In genomic region chr19:34104099-34104498, GRCh38 we compare ENCODE assay signal across 25 cellular contexts.
DNase-seq lines count a peak whose midpoint lies in the region; ATAC-seq and TF ChIP-seq lines count a peak whose summit lies in the region.
"Had no signal": no experiment of that assay in that cellular context is flagged by ENCODE, and none has a peak within 500 bp of the region (broad histone marks: within the 10 kb centered on the region; RNA-seq: fewer than 3 reads in every experiment).

No MANE protein-coding gene starts in this region.

- DNase-seq in KBM-7 = peak; percentile 51
- peak; percentile 11 for DNase-seq in NOMO-1 treated with dmso at 0.1 percent for 144 hours (lab: John Stamatoyannopoulos, UW; ENCODE audit: unreplicated experiment)
- peak; percentile 30 for DNase-seq in UCSD-AML1 (lab: John Stamatoyannopoulos, UW; ENCODE audit: unreplicated experiment)
- no peak for DNase-seq in Right ventricle myocardium superior
- DNase-seq in cerebellum (ENCODE audit: low spot score) = no peak
- no peak for DNase-seq in colonic mucosa
- DNase-seq in amniotic stem cell (lab: John Stamatoyannopoulos, UW) = no peak
- DNase-seq: activated CD4-positive, alpha-beta T cell treated with anti-CD3 and anti-CD28 coated beads, Interleukin-2, amount 10 ng/mL, durations not matched to agents 7 days and 5 days; activated naive CD4-positive, alpha-beta T cell treated with Interleukin-2 at 50 U/mL for 16 hours; activated T-cell treated with anti-CD3 and anti-CD28 coated beads, Interleukin-2, amount 50 U/mL, for 48 hours; adrenal gland; cerebellar nuclear complex; DND-41; HFFc6; hippocampal formation; left cardiac atrium; NCI-H1417 treated with DMSO at 0.1 percent for 48 hours; psoas muscle; stimulated activated naive CD4-positive, alpha-beta T cell treated with Interleukin-2 at 50 U/mL for 16 hours; T-helper 2 cell; testis; uterus had no signal

- no peaks in the 10 kb centered on the region for H3K27me3 ChIP-seq in neural cell (ENCODE audit: insufficient read depth, low read depth, low read length)
- no peaks in the 10 kb centered on the region for H3K27me3 ChIP-seq in colonic mucosa
- H3K27me3 ChIP-seq: adrenal gland, testis, uterus had no signal

- no peaks in the 10 kb centered on the region for H3K9me2 ChIP-seq in neural cell (ENCODE audit: insufficient read depth, low read length)

- intact Hi-C loops in Right ventricle myocardium superior (cut with DNase I) = no loop called here
- intact Hi-C loops in colonic mucosa (cut with DNase I) = no loop called here

- peak overlapping the region; percentile 19 for H3K4me2 ChIP-seq in neural cell (ENCODE audit: low read length)
- H3K4me2 ChIP-seq: GM23338 had no signal

- TF ChIP-seq RAD21 in neural cell (conservative IDR thresholded peaks at IDR 0.05) = no peak

- H3K79me2 ChIP-seq in neural cell (replicated peaks; ENCODE audit: insufficient read depth, low read length) = no peaks in the 10 kb centered on the region

- in situ Hi-C loops in KBM-7 (cut with MboI; ENCODE audit: low pct_unique_long_range_greater_than_20kb, low sequenced_read_pairs) = no loop called here

- no peak overlapping the region for H3K4me3 ChIP-seq in neural cell (ENCODE audit: low read length)
- no peak overlapping the region for H3K4me3 ChIP-seq in colonic mucosa
- H3K4me3 ChIP-seq: adrenal gland, gastroesophageal sphincter, GM23338, psoas muscle, testis, uterus had no signal

- no peaks in the 10 kb centered on the region for H3F3A ChIP-seq in neural cell (ENCODE audit: insufficient read depth, low read length, poor library complexity, severe bottlenecking)

- no peak for TF ChIP-seq EP300 in neural cell (conservative IDR thresholded peaks at IDR 0.05; ENCODE audit: poor library complexity, severe bottlenecking)

- no peaks in the 10 kb centered on the region for H3K36me3 ChIP-seq in neural cell (ENCODE audit: insufficient read depth, low read length)
- H3K36me3 ChIP-seq in colonic mucosa = no peaks in the 10 kb centered on the region
- H3K36me3 ChIP-seq: adrenal gland, gastroesophageal sphincter, uterus had no signal

- H3K9me3 ChIP-seq in neural cell (ENCODE audit: low read length) (no peaks in the 10 kb centered on the region), colonic mucosa (no peaks in the 10 kb centered on the region)
- H3K9me3 ChIP-seq: adrenal gland, gastroesophageal sphincter, psoas muscle, testis, uterus had no signal

- no peaks in the 10 kb centered on the region for H3K4me1 ChIP-seq in colonic mucosa
- H3K4me1 ChIP-seq: adrenal gland, gastroesophageal sphincter, psoas muscle, uterus had no signal

- H4K20me1 ChIP-seq in neural cell (ENCODE audit: insufficient read depth) = no peaks in the 10 kb centered on the region

- no peak for ATAC-seq in Right ventricle myocardium superior (ENCODE audit: poor library complexity)
- ATAC-seq: gastroesophageal sphincter, GM23338, left cardiac atrium, psoas muscle had no signal

- H3K27ac ChIP-seq in neural cell (ENCODE audit: low read length) (no peak overlapping the region), colonic mucosa (no peak overlapping the region)
- H3K27ac ChIP-seq: adrenal gland, gastroesophageal sphincter, psoas muscle, testis, uterus had no signal

- H3K9ac ChIP-seq in neural cell (ENCODE audit: low read length) (no peak overlapping the region), colonic mucosa (ENCODE audit: low read depth in 2 of 2, low read length in 2 of 2) (no peak overlapping the region)

- no peak for TF ChIP-seq CTCF in neural cell (IDR thresholded peaks at IDR 0.05; ENCODE audit: poor library complexity, severe bottlenecking)
- TF ChIP-seq CTCF in colonic mucosa (IDR thresholded peaks at IDR 0.05) = no peak

- no peak overlapping the region for H2AFZ ChIP-seq in neural cell (ENCODE audit: low read depth, low read length)
- H2AFZ ChIP-seq: GM23338 had no signal

TF ChIP-seq in neural cell, 6 proteins besides CTCF, POLR2A, EP300 and RAD21:
- no peak for TF ChIP-seq SMC3 (conservative IDR thresholded peaks at IDR 0.05; ENCODE audit: poor library complexity)
- TF ChIP-seq POLR2AphosphoS5 (IDR thresholded peaks at IDR 0.05) = no peak
- no peak for TF ChIP-seq REST (IDR thresholded peaks at IDR 0.05; ENCODE audit: borderline replicate concordance)
- no peak for TF ChIP-seq TAF1 (IDR thresholded peaks at IDR 0.05; ENCODE audit: low read depth)
- no peak for TF ChIP-seq EZH2 (IDR thresholded peaks at IDR 0.05; ENCODE audit: borderline replicate concordance, insufficient read depth, low read length, poor library complexity, severe bottlenecking)
- TF ChIP-seq MXI1 (conservative IDR thresholded peaks at IDR 0.05; ENCODE audit: poor library complexity, severe bottlenecking) = no peak

Comparison
In these comparisons a context has a peak if more than half of its experiments do, and no peak if none do; other contexts are left out.
1. DNase-seq: peak in KBM-7 (single experiment), NOMO-1 treated with dmso at 0.1 percent for 144 hours (single experiment) and UCSD-AML1 (single experiment); none in Right ventricle myocardium superior (single experiment), cerebellum (single experiment), colonic mucosa (single experiment) and amniotic stem cell (single experiment).